Comparison of ENCODE assay signal across 26 cellular contexts in the genomic region with DNA sequence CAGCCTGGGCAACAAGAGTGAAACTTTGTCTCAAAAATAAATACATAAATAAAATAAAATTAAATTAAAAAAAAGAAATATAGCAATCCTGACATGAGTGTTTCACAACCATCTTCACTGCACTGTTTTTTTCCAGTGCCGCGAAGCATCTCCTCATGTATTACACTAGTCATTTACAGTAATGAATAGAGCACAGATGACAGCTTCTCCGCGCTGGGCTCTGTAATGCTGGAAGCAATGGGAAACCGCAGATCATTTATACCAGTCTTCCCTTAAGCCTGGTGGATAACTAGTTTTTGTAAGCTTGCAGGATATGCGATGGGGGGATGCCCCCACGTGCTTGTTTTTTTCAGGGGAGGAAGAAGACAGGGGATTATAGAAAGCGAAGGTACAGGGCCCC.
"Had no signal": no experiment of that assay in that cellular context is flagged by ENCODE, and none has a peak within 500 bp of the region (broad histone marks: within the 10 kb centered on the region; RNA-seq: fewer than 3 reads in every experiment).

No MANE protein-coding gene starts in this region.

- H3K36me3 Mint-ChIP-seq: natural killer cell treated with Interleukin-12 subunit alpha and Interleukin-12 subunit beta and Interleukin-15 and Interleukin-18, amount 100 ng/mL, for 72 hours; stimulated activated naive B cell treated with anti-CD40 and anti-IgM and Interleukin-4, amounts not matched to agents 10 μg/mL and 1 μg/mL and 100 μg/mL, for 72 hours had no signal

- H3K4me3 Mint-ChIP-seq: naive thymus-derived CD4-positive, alpha-beta T cell; natural killer cell treated with Interleukin-12 subunit alpha and Interleukin-12 subunit beta and Interleukin-15 and Interleukin-18, amount 100 ng/mL, for 72 hours; neural crest cell; stimulated activated naive B cell treated with anti-CD40 and anti-IgM and Interleukin-4, amounts not matched to agents 10 μg/mL and 1 μg/mL and 100 μg/mL, for 72 hours had no signal

- H3K27ac Mint-ChIP-seq: naive thymus-derived CD4-positive, alpha-beta T cell; natural killer cell treated with Interleukin-12 subunit alpha and Interleukin-12 subunit beta and Interleukin-15 and Interleukin-18, amount 100 ng/mL, for 72 hours; progenitor cell of endocrine pancreas; stimulated activated naive B cell treated with anti-CD40 and anti-IgM and Interleukin-4, amounts not matched to agents 10 μg/mL and 1 μg/mL and 100 μg/mL, for 72 hours had no signal

- H3K9me3 ChIP-seq: mucosa of descending colon, neutrophil, ovary, stomach, testis, thyroid gland, transverse colon, upper lobe of left lung, vagina had no signal

- H3K4me2 ChIP-seq: hepatocyte had no signal

- H3K4me1 Mint-ChIP-seq: naive thymus-derived CD4-positive, alpha-beta T cell; neural crest cell; stimulated activated naive B cell treated with anti-CD40 and anti-IgM and Interleukin-4, amounts not matched to agents 10 μg/mL and 1 μg/mL and 100 μg/mL, for 72 hours had no signal

- H2AFZ ChIP-seq: hepatocyte had no signal

- H3K4me3 ChIP-seq: heart right ventricle, hepatocyte, left ventricle myocardium inferior, lung, mucosa of descending colon, ovary, skin epidermis, stomach, testis, thyroid gland, transverse colon, upper lobe of left lung, vagina had no signal

- H3K9me3 Mint-ChIP-seq: natural killer cell treated with Interleukin-12 subunit alpha and Interleukin-12 subunit beta and Interleukin-15 and Interleukin-18, amount 100 ng/mL, for 72 hours; stimulated activated naive B cell treated with anti-CD40 and anti-IgM and Interleukin-4, amounts not matched to agents 10 μg/mL and 1 μg/mL and 100 μg/mL, for 72 hours had no signal

- H3K27me3 ChIP-seq: hepatocyte, ovary, testis, thyroid gland, upper lobe of left lung, vagina had no signal

- DNase-seq: heart right ventricle; islet precursor cell; left ventricle myocardium inferior; midbrain; mucosa of descending colon; naive thymus-derived CD4-positive, alpha-beta T cell; occipital lobe; ovary; right cardiac atrium; stimulated activated CD4-positive, alpha-beta T cell treated with anti-CD3 and anti-CD28 coated beads, Interleukin-1b, Interleukin-23, amount 100 ng/mL, for 48 hours; stimulated activated CD4-positive, alpha-beta T cell treated with anti-CD3 and anti-CD28 coated beads, Interleukin-4, amount 100 ng/mL, for 1 hour; stimulated activated naive B cell treated with anti-CD40 and anti-IgM and Interleukin-4, amounts not matched to agents 10 μg/mL and 1 μg/mL and 100 μg/mL, for 72 hours; stimulated activated naive CD8-positive, alpha-beta T cell treated with anti-CD3 and anti-CD28 coated beads, Interleukin-15, Interleukin-2, amounts not matched to agents 100 U/mL and 50 U/mL, for 24 hours; stomach; testis; thyroid gland; transverse colon; upper lobe of left lung had no signal

- H3K27ac ChIP-seq: heart right ventricle, hepatocyte, left ventricle myocardium inferior, neutrophil, ovary, skin epidermis, stomach, testis, thyroid gland, transverse colon, upper lobe of left lung, vagina had no signal

- H3K36me3 ChIP-seq: heart right ventricle, left ventricle myocardium inferior, neutrophil, ovary, stomach, thyroid gland, transverse colon, upper lobe of left lung, vagina had no signal

- H3K4me1 ChIP-seq: left ventricle myocardium inferior, stomach, testis, transverse colon had no signal
